8 cellular contexts compared by ENCODE assay signal in genomic region chr21:32392880-32393676, GRCh38. TPM values are rescaled to one million over a fixed set of nuclear protein-coding genes. Genes with fewer than 3 reads are reported as not detected.
DNase-seq lines count a peak whose midpoint lies in the region; ATAC-seq and TF ChIP-seq lines count a peak whose summit lies in the region.

Gene URB1 (minus strand): TSS chr21:32393012. CDS start chr21:32392910, 102 bp downstream.

- peaks cover 10% of the 10 kb centered on the region for H3K36me3 Mint-ChIP-seq in T-cell
- H3K36me3 Mint-ChIP-seq in type B pancreatic cell = peaks cover 7% of the 10 kb centered on the region

- H3K4me3 Mint-ChIP-seq in T-cell (peak within 1 kb of the TSS; percentile 82 to 88 (median 83)), type B pancreatic cell (peak within 1 kb of the TSS; percentile 92)

- intact Hi-C loops in cardiac septum (cut with DNase I) (no loop called here), posterior cingulate gyrus (cut with DNase I) (no loop called here)

- DNase-seq in NCI-H1417 (lab: John Stamatoyannopoulos, UW) (peak; percentile 94 to 97 (median 94)), T-cell (peak; percentile 80 to 97 (median 92)), adipocyte (ENCODE audit: low read depth) (peak; percentile 96), cardiac septum (ENCODE audit: low spot score) (peak; percentile 96), posterior cingulate gyrus (peak; percentile 87 to 99 (median 95)), type B pancreatic cell (ENCODE audit: extremely low spot score, unreplicated experiment) (peak; percentile 85)

- no peaks in the 10 kb centered on the region for H3K9me3 Mint-ChIP-seq in T-cell
- H3K9me3 Mint-ChIP-seq in type B pancreatic cell = no peaks in the 10 kb centered on the region

- H3K9me3 ChIP-seq in adipocyte (ENCODE audit: control insufficient read depth, low read length) = peaks cover 5% of the 10 kb centered on the region

- H3K27ac Mint-ChIP-seq in T-cell (peak within 1 kb of the TSS; percentile 66 to 90), type B pancreatic cell (peak within 1 kb of the TSS; percentile 84)

- peaks cover 3 to 9% of the 10 kb centered on the region in 2 donors for H3K27me3 Mint-ChIP-seq in T-cell
- H3K27me3 Mint-ChIP-seq in type B pancreatic cell = peaks cover 3% of the 10 kb centered on the region

- POLR2A ChIA-PET in T-cell (lab: Charles Lee) = no interaction called here

- H3K4me1 ChIP-seq in adipocyte (ENCODE audit: control insufficient read depth, insufficient read depth, low read length) = peaks cover 37% of the 10 kb centered on the region

- H3K36me3 ChIP-seq in adipocyte (ENCODE audit: control insufficient read depth, insufficient read depth, low read length, severe bottlenecking) = no peaks in the 10 kb centered on the region

- TF ChIP-seq CTCF in GM12872 (IDR thresholded peaks at IDR 0.05; ENCODE audit: insufficient read depth, low read depth, low read length) = 0 out of 3 replicates have a peak, but pooled peaks have one; percentile 4
- TF ChIP-seq CTCF in type B pancreatic cell (conservative IDR thresholded peaks at IDR 0.05) = no peak

- H3K27me3 ChIP-seq in adipocyte (replicated peaks; ENCODE audit: control insufficient read depth, insufficient read depth, low read length) = no peaks in the 10 kb centered on the region

- H3K9ac ChIP-seq in adipocyte (ENCODE audit: low read length) = peak within 1 kb of the TSS; percentile 90

- CTCF ChIA-PET in T-cell (lab: Charles Lee) = interaction anchor here in 1 of 2 donors (0.6 to 4.0 kb wide), 5 partner anchors 9 to 219 kb away, joined by 3 to 21 read pairs (median 4); partner anchors contain the start of gene CFAP298

- H3K4me1 Mint-ChIP-seq in T-cell = peaks cover 41 to 50% (median 49%) of the 10 kb centered on the region in 3 donors
- peaks cover 26% of the 10 kb centered on the region for H3K4me1 Mint-ChIP-seq in type B pancreatic cell (ENCODE audit: unreplicated experiment)

- H3K4me3 ChIP-seq in adipocyte (ENCODE audit: low read length) = peak within 1 kb of the TSS; percentile 94

- ATAC-seq in HG02642 (IDR thresholded peaks at IDR 0.05; ENCODE audit: poor library complexity, unreplicated experiment) (peak; percentile 99), T-cell (replicated peaks in 1 of 4) (peak; percentile 92 to 98 (median 98))

RNA-seq across cellular contexts. Expression of gene URB1, which starts in this region (rescaled TPM):
- 10 to 100 TPM; 13.4 to 20.2 (median 18.9) TPM for total RNA-seq in T-cell
- total RNA-seq in cardiac septum = 10.5 TPM
- 18.5 and 19.9 TPM in 2 replicates for total RNA-seq in type B pancreatic cell (ENCODE audit: low replicate concordance)

Comparison
In these comparisons a context has a peak if more than half of its experiments do, and no peak if none do; other contexts are left out.
1. Peak in every context shown above with its lines: DNase-seq, ATAC-seq and H3K4me3 ChIP-seq.